ENCODE assay signal across 1 cellular context in the genomic region with DNA sequence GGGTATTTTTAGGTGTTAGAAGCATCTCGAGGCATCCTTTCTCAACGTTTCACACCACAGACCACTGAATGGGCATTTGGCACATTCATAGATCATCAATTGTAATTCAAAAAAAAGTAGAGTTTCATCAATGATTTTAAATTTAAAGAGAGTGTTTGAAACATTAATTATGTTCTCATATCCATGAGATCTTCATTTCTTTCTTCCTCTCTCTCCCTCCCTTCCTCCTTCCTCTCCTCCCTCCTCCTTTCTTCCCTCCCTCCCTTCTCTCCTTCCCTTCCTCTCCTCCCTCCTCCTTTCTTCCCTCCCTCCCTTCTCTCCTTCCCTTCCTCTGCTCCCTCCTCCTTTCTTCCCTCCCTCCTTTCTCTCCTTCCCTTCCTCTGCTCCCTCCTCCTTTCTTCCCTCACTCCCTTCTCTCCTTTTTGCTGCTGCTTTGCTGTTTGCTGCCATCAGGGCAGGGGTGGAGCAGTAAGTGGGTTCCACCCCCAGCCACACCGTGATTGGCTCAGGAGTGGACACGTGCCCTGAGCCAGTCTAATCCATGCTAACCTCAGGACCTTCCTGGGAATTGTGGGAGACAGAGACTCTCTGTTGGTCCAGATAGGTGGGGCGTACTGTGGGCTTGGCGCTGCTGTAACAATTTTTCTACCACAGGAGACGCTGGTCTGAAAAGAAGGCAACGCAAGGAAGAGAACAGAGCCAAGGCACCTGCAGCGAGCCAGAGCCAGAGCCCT.
TF ChIP-seq lines count a peak whose summit lies in the region.

No MANE protein-coding gene starts in this region.

TF ChIP-seq in HepG2, 621 proteins besides CTCF, POLR2A, EP300 and RAD21 (continued from another document and continues in another):
- TF ChIP-seq MAZ (IDR thresholded peaks at IDR 0.05; ENCODE audit: borderline replicate concordance, low read depth, low read length) (no peak), MAZ (CRISPR knock-in tag; IDR thresholded peaks at IDR 0.05; ENCODE audit: low read depth) (no peak), HCFC1 (IDR thresholded peaks at IDR 0.05; ENCODE audit: low read depth, low read length) (no peak), STAG1 (CRISPR knock-in tag; IDR thresholded peaks at IDR 0.05) (no peak), NR2F2 (IDR thresholded peaks at IDR 0.05; ENCODE audit: borderline replicate concordance, low read depth) (no peak), LCORL (IDR thresholded peaks at IDR 0.05) (no peak), LCORL (CRISPR knock-in tag; IDR thresholded peaks at IDR 0.05) (no peak), ZNF431 (CRISPR knock-in tag; IDR thresholded peaks at IDR 0.05; ENCODE audit: borderline replicate concordance, low read depth) (no peak), ZNF30 (CRISPR knock-in tag; IDR thresholded peaks at IDR 0.05) (no peak), MBD4 (IDR thresholded peaks at IDR 0.05; ENCODE audit: borderline replicate concordance, low read length) (no peak), ZSCAN22 (CRISPR knock-in tag; IDR thresholded peaks at IDR 0.05) (no peak), TAF1 (CRISPR knock-in tag; IDR thresholded peaks at IDR 0.05) (peak; percentile 44; the same call in 1 of the 2 replicates), CBX2 (IDR thresholded peaks at IDR 0.05; ENCODE audit: low read depth, low read length) (no peak), CBX2 (CRISPR knock-in tag; IDR thresholded peaks at IDR 0.05; ENCODE audit: low read depth) (no peak), NAIF1 (CRISPR knock-in tag; IDR thresholded peaks at IDR 0.05; ENCODE audit: borderline replicate concordance) (no peak), KLF11 (CRISPR knock-in tag; IDR thresholded peaks at IDR 0.05) (no peak), ZNF333 (CRISPR knock-in tag; IDR thresholded peaks at IDR 0.05; ENCODE audit: borderline replicate concordance) (no peak), SP2 (CRISPR knock-in tag; IDR thresholded peaks at IDR 0.05) (no peak), MZF1 (CRISPR knock-in tag; IDR thresholded peaks at IDR 0.05; ENCODE audit: borderline replicate concordance) (no peak), GZF1 (CRISPR knock-in tag; IDR thresholded peaks at IDR 0.05) (no peak), EEA1 (CRISPR knock-in tag; IDR thresholded peaks at IDR 0.05; ENCODE audit: borderline replicate concordance) (no peak), CC2D1A (CRISPR knock-in tag; IDR thresholded peaks at IDR 0.05) (no peak), FOXP1 (IDR thresholded peaks at IDR 0.05) (no peak), FOXP1 (CRISPR knock-in tag; IDR thresholded peaks at IDR 0.05) (no peak)
- TF ChIP-seq, protein P1, sequence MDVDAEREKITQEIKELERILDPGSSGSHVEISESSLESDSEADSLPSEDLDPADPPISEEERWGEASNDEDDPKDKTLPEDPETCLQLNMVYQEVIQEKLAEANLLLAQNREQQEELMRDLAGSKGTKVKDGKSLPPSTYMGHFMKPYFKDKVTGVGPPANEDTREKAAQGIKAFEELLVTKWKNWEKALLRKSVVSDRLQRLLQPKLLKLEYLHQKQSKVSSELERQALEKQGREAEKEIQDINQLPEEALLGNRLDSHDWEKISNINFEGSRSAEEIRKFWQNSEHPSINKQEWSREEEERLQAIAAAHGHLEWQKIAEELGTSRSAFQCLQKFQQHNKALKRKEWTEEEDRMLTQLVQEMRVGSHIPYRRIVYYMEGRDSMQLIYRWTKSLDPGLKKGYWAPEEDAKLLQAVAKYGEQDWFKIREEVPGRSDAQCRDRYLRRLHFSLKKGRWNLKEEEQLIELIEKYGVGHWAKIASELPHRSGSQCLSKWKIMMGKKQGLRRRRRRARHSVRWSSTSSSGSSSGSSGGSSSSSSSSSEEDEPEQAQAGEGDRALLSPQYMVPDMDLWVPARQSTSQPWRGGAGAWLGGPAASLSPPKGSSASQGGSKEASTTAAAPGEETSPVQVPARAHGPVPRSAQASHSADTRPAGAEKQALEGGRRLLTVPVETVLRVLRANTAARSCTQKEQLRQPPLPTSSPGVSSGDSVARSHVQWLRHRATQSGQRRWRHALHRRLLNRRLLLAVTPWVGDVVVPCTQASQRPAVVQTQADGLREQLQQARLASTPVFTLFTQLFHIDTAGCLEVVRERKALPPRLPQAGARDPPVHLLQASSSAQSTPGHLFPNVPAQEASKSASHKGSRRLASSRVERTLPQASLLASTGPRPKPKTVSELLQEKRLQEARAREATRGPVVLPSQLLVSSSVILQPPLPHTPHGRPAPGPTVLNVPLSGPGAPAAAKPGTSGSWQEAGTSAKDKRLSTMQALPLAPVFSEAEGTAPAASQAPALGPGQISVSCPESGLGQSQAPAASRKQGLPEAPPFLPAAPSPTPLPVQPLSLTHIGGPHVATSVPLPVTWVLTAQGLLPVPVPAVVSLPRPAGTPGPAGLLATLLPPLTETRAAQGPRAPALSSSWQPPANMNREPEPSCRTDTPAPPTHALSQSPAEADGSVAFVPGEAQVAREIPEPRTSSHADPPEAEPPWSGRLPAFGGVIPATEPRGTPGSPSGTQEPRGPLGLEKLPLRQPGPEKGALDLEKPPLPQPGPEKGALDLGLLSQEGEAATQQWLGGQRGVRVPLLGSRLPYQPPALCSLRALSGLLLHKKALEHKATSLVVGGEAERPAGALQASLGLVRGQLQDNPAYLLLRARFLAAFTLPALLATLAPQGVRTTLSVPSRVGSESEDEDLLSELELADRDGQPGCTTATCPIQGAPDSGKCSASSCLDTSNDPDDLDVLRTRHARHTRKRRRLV (CRISPR knock-in tag; IDR thresholded peaks at IDR 0.05): peak; percentile 96
- TF ChIP-seq, protein P2, sequence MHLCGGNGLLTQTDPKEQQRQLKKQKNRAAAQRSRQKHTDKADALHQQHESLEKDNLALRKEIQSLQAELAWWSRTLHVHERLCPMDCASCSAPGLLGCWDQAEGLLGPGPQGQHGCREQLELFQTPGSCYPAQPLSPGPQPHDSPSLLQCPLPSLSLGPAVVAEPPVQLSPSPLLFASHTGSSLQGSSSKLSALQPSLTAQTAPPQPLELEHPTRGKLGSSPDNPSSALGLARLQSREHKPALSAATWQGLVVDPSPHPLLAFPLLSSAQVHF (CRISPR knock-in tag; IDR thresholded peaks at IDR 0.05): no peak
- TF ChIP-seq, protein P3, sequence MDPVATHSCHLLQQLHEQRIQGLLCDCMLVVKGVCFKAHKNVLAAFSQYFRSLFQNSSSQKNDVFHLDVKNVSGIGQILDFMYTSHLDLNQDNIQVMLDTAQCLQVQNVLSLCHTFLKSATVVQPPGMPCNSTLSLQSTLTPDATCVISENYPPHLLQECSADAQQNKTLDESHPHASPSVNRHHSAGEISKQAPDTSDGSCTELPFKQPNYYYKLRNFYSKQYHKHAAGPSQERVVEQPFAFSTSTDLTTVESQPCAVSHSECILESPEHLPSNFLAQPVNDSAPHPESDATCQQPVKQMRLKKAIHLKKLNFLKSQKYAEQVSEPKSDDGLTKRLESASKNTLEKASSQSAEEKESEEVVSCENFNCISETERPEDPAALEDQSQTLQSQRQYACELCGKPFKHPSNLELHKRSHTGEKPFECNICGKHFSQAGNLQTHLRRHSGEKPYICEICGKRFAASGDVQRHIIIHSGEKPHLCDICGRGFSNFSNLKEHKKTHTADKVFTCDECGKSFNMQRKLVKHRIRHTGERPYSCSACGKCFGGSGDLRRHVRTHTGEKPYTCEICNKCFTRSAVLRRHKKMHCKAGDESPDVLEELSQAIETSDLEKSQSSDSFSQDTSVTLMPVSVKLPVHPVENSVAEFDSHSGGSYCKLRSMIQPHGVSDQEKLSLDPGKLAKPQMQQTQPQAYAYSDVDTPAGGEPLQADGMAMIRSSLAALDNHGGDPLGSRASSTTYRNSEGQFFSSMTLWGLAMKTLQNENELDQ (CRISPR knock-in tag; IDR thresholded peaks at IDR 0.05; ENCODE audit: borderline replicate concordance): no peak
- TF ChIP-seq, protein P4, sequence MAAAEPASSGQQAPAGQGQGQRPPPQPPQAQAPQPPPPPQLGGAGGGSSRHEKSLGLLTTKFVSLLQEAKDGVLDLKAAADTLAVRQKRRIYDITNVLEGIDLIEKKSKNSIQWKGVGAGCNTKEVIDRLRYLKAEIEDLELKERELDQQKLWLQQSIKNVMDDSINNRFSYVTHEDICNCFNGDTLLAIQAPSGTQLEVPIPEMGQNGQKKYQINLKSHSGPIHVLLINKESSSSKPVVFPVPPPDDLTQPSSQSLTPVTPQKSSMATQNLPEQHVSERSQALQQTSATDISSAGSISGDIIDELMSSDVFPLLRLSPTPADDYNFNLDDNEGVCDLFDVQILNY (CRISPR knock-in tag; conservative IDR thresholded peaks at IDR 0.05): no peak
- TF ChIP-seq, protein P5, sequence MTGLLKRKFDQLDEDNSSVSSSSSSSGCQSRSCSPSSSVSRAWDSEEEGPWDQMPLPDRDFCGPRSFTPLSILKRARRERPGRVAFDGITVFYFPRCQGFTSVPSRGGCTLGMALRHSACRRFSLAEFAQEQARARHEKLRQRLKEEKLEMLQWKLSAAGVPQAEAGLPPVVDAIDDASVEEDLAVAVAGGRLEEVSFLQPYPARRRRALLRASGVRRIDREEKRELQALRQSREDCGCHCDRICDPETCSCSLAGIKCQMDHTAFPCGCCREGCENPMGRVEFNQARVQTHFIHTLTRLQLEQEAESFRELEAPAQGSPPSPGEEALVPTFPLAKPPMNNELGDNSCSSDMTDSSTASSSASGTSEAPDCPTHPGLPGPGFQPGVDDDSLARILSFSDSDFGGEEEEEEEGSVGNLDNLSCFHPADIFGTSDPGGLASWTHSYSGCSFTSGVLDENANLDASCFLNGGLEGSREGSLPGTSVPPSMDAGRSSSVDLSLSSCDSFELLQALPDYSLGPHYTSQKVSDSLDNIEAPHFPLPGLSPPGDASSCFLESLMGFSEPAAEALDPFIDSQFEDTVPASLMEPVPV (CRISPR knock-in tag; IDR thresholded peaks at IDR 0.05): no peak
- TF ChIP-seq, protein P6, sequence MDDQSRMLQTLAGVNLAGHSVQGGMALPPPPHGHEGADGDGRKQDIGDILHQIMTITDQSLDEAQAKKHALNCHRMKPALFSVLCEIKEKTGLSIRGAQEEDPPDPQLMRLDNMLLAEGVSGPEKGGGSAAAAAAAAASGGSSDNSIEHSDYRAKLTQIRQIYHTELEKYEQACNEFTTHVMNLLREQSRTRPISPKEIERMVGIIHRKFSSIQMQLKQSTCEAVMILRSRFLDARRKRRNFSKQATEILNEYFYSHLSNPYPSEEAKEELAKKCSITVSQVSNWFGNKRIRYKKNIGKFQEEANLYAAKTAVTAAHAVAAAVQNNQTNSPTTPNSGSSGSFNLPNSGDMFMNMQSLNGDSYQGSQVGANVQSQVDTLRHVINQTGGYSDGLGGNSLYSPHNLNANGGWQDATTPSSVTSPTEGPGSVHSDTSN (CRISPR knock-in tag; IDR thresholded peaks at IDR 0.05; ENCODE audit: borderline replicate concordance): no peak
- TF ChIP-seq, protein P7, sequence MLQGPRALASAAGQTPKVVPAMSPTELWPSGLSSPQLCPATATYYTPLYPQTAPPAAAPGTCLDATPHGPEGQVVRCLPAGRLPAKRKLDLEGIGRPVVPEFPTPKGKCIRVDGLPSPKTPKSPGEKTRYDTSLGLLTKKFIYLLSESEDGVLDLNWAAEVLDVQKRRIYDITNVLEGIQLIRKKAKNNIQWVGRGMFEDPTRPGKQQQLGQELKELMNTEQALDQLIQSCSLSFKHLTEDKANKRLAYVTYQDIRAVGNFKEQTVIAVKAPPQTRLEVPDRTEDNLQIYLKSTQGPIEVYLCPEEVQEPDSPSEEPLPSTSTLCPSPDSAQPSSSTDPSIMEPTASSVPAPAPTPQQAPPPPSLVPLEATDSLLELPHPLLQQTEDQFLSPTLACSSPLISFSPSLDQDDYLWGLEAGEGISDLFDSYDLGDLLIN (CRISPR knock-in tag; IDR thresholded peaks at IDR 0.05; ENCODE audit: borderline replicate concordance): no peak
- TF ChIP-seq, protein P8, sequence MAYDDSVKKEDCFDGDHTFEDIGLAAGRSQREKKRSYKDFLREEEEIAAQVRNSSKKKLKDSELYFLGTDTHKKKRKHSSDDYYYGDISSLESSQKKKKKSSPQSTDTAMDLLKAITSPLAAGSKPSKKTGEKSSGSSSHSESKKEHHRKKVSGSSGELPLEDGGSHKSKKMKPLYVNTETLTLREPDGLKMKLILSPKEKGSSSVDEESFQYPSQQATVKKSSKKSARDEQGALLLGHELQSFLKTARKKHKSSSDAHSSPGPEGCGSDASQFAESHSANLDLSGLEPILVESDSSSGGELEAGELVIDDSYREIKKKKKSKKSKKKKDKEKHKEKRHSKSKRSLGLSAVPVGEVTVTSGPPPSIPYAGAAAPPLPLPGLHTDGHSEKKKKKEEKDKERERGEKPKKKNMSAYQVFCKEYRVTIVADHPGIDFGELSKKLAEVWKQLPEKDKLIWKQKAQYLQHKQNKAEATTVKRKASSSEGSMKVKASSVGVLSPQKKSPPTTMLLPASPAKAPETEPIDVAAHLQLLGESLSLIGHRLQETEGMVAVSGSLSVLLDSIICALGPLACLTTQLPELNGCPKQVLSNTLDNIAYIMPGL (CRISPR knock-in tag; IDR thresholded peaks at IDR 0.05; ENCODE audit: borderline replicate concordance in 1 of 2, low read depth in 1 of 2): no peak
- TF ChIP-seq, protein P9, sequence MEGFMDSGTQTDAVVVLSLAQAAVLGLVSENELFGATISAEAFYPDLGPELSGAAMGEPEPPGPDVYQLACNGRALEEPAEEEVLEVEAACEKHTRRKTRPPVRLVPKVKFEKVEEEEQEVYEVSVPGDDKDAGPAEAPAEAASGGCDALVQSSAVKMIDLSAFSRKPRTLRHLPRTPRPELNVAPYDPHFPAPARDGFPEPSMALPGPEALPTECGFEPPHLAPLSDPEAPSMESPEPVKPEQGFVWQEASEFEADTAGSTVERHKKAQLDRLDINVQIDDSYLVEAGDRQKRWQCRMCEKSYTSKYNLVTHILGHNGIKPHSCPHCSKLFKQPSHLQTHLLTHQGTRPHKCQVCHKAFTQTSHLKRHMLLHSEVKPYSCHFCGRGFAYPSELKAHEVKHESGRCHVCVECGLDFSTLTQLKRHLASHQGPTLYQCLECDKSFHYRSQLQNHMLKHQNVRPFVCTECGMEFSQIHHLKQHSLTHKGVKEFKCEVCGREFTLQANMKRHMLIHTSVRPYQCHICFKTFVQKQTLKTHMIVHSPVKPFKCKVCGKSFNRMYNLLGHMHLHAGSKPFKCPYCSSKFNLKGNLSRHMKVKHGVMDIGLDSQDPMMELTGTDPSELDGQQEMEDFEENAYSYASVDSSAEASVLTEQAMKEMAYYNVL (CRISPR knock-in tag; IDR thresholded peaks at IDR 0.05; ENCODE audit: borderline replicate concordance): peak; percentile 92
- TF ChIP-seq, protein P10, sequence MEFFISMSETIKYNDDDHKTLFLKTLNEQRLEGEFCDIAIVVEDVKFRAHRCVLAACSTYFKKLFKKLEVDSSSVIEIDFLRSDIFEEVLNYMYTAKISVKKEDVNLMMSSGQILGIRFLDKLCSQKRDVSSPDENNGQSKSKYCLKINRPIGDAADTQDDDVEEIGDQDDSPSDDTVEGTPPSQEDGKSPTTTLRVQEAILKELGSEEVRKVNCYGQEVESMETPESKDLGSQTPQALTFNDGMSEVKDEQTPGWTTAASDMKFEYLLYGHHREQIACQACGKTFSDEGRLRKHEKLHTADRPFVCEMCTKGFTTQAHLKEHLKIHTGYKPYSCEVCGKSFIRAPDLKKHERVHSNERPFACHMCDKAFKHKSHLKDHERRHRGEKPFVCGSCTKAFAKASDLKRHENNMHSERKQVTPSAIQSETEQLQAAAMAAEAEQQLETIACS (CRISPR knock-in tag; IDR thresholded peaks at IDR 0.05): no peak
- TF ChIP-seq, protein P11, sequence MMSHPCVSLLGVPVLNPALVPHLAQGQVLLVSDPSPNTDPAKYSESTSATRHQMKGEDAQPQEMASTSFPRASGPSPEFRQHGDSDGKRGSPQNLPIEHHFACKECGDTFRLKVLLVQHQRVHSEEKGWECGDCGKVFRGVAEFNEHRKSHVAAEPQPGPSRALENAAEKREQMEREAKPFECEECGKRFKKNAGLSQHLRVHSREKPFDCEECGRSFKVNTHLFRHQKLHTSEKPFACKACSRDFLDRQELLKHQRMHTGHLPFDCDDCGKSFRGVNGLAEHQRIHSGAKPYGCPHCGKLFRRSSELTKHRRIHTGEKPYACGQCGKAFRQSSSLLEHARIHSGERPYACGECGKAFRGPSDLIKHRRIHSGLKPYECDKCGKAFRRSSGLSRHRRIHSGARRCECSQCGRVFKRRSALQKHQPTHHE (CRISPR knock-in tag; IDR thresholded peaks at IDR 0.05; ENCODE audit: borderline replicate concordance): no peak
